ENCODE assay signal across 14 cellular contexts in genomic region chr7:98212532-98213041, GRCh38. TPM values are rescaled to one million over a fixed set of nuclear protein-coding genes. Genes with fewer than 3 reads are reported as not detected.
DNase-seq lines count a peak whose midpoint lies in the region; ATAC-seq and TF ChIP-seq lines count a peak whose summit lies in the region.
"Had no signal": no experiment of that assay in that cellular context is flagged by ENCODE, and none has a peak within 500 bp of the region (broad histone marks: within the 10 kb centered on the region; RNA-seq: fewer than 3 reads in every experiment).

No MANE protein-coding gene starts in this region.

- H3K27ac ChIP-seq in neural progenitor cell, result no peak overlapping the region
- H3K27ac ChIP-seq in aorta (ENCODE audit: low read depth in 1 of 2, low read length in 2 of 2), result no peak overlapping the region

- peaks cover 27% of the 10 kb centered on the region for H3K4me1 Mint-ChIP-seq in stimulated activated naive CD8-positive, alpha-beta T cell treated with anti-CD3 and anti-CD28 coated beads, Interleukin-15, amount 100 ng/mL, for 72 hours
- H3K4me1 Mint-ChIP-seq in neural progenitor cell, result peaks cover 4% of the 10 kb centered on the region

- H2AFZ ChIP-seq in neural progenitor cell (replicated peaks), result no peak overlapping the region

- no peak for TF ChIP-seq CTCF in neural progenitor cell (IDR thresholded peaks at IDR 0.05)

- peaks cover 14% of the 10 kb centered on the region for H3F3A ChIP-seq in neural progenitor cell (ENCODE audit: low read depth)

- no peak overlapping the region for H3K9ac ChIP-seq in neural progenitor cell

- H4K20me1 ChIP-seq in neural progenitor cell (ENCODE audit: low read depth), result no peaks in the 10 kb centered on the region

- no peaks in the 10 kb centered on the region for H3K9me3 Mint-ChIP-seq in stimulated activated naive CD8-positive, alpha-beta T cell treated with anti-CD3 and anti-CD28 coated beads, Interleukin-15, amount 100 ng/mL, for 72 hours
- no peaks in the 10 kb centered on the region for H3K9me3 Mint-ChIP-seq in neural progenitor cell
- H3K9me3 Mint-ChIP-seq: activated T-cell treated with anti-CD3 and anti-CD28 coated beads, Interleukin-2, amount 50 U/mL, for 72 hours had no signal

- H3K27me3 ChIP-seq in neural progenitor cell, result no peaks in the 10 kb centered on the region
- no peaks in the 10 kb centered on the region for H3K27me3 ChIP-seq in aorta (ENCODE audit: control insufficient read depth in 1 of 2, insufficient read depth in 2 of 2, low read length in 1 of 2)

- peak overlapping the region in 1 of 2 donors; percentile 39 for H3K4me3 Mint-ChIP-seq in stimulated activated naive CD8-positive, alpha-beta T cell treated with anti-CD3 and anti-CD28 coated beads, Interleukin-15, amount 100 ng/mL, for 72 hours
- no peak overlapping the region for H3K4me3 Mint-ChIP-seq in neural progenitor cell

- no peak overlapping the region for H3K4me3 ChIP-seq in neural progenitor cell
- no peak overlapping the region for H3K4me3 ChIP-seq in aorta (ENCODE audit: low read length in 2 of 2)

- WGBS in aorta, 2 donors, result 90 to 92% methylated on average over 29 to 30 of the region's 30 CpGs

- ATAC-seq in stimulated activated naive CD8-positive, alpha-beta T cell treated with anti-CD3 and anti-CD28 coated beads, Interleukin-15, amount 100 ng/mL, for 72 hours, result peak; percentile 18
- no peak for ATAC-seq in stimulated activated naive CD8-positive, alpha-beta T cell treated with anti-CD3 and anti-CD28 coated beads, Interleukin-15, Interleukin-2, amounts not matched to agents 100 U/mL and 50 U/mL, for 24 hours
- ATAC-seq in aorta (ENCODE audit: low FRiP score) (no peak), HG02678 (IDR thresholded peaks at IDR 0.05; ENCODE audit: unreplicated experiment) (no peak)
- ATAC-seq: activated T-cell treated with anti-CD3 and anti-CD28 coated beads, Interleukin-2, amount 50 U/mL, for 72 hours had no signal

- H3K27me3 Mint-ChIP-seq in stimulated activated naive CD8-positive, alpha-beta T cell treated with anti-CD3 and anti-CD28 coated beads, Interleukin-15, amount 100 ng/mL, for 72 hours, result no peaks in the 10 kb centered on the region
- no peaks in the 10 kb centered on the region for H3K27me3 Mint-ChIP-seq in neural progenitor cell (ENCODE audit: insufficient read depth, low read depth)

- no peaks in the 10 kb centered on the region for H3K36me3 ChIP-seq in neural progenitor cell
- H3K36me3 ChIP-seq in aorta (ENCODE audit: control insufficient read depth in 1 of 2, insufficient read depth in 2 of 2, low read length in 1 of 2), result peaks cover 0 to 3% of the 10 kb centered on the region in 2 donors

- no peaks in the 10 kb centered on the region for H3K79me2 ChIP-seq in neural progenitor cell (ENCODE audit: low read depth)

- intact Hi-C loops in aorta (cut with DNase I), result no loop called here

- H3K9me3 ChIP-seq in neural progenitor cell (ENCODE audit: low read depth) (no peaks in the 10 kb centered on the region), aorta (ENCODE audit: control insufficient read depth, low read length) (no peaks in the 10 kb centered on the region)

- no peak overlapping the region for H3K4me2 ChIP-seq in neural progenitor cell

- H3K27ac Mint-ChIP-seq in stimulated activated naive CD8-positive, alpha-beta T cell treated with anti-CD3 and anti-CD28 coated beads, Interleukin-15, amount 100 ng/mL, for 72 hours, result no peak overlapping the region
- no peak overlapping the region for H3K27ac Mint-ChIP-seq in neural progenitor cell
- H3K27ac Mint-ChIP-seq: activated T-cell treated with anti-CD3 and anti-CD28 coated beads, Interleukin-2, amount 50 U/mL, for 72 hours had no signal

- peaks cover 2% of the 10 kb centered on the region for H3K36me3 Mint-ChIP-seq in neural progenitor cell

- no peak for DNase-seq in stimulated activated naive CD8-positive, alpha-beta T cell treated with anti-CD3 and anti-CD28 coated beads, Interleukin-15, amount 100 ng/mL, for 72 hours
- DNase-seq in stimulated activated naive CD8-positive, alpha-beta T cell treated with anti-CD3 and anti-CD28 coated beads, Interleukin-15, Interleukin-2, amounts not matched to agents 100 U/mL and 50 U/mL, for 24 hours, result no peak
- DNase-seq in ecto neural progenitor cell (ENCODE audit: low spot score) (peak; percentile 46), neural progenitor cell (ENCODE audit: low spot score) (peak; percentile 22), aorta (peak; percentile 48 to 74), NCI-H526 (lab: John Stamatoyannopoulos, UW) (no peak), NCI-H774 (lab: John Stamatoyannopoulos, UW) (no peak)
- DNase-seq: activated CD4-positive, alpha-beta T cell treated with anti-CD3 and anti-CD28 coated beads, Interleukin-2, amount 50 U/mL, for 4 hours; activated T-cell treated with anti-CD3 and anti-CD28 coated beads, Interleukin-2, amount 50 U/mL, for 72 hours; hypothalamus; left colon; NCI-H1048; NCI-H526 treated with DMSO at 0.1 percent for 48 hours had no signal

- H3K4me1 ChIP-seq in neural progenitor cell (peaks cover under 1% of the 10 kb centered on the region), aorta (ENCODE audit: control insufficient read depth in 1 of 2, insufficient read depth in 2 of 2, low read length in 2 of 2) (no peaks in the 10 kb centered on the region)

RNA-seq across cellular contexts. Expression of gene BHLHA15, which starts 1.3 kb away (rescaled TPM):
- total RNA-seq in neural progenitor cell (ENCODE audit: low replicate concordance), result 0.69 and 4.8 TPM in 2 replicates
- total RNA-seq in aorta, result not detected
- polyA plus RNA-seq in aorta, result under 1 TPM in 1 of 2 donors, not detected in 1; 0.36 TPM

RNA-seq across cellular contexts. Expression of gene TECPR1, which starts 39.4 kb away (rescaled TPM):
- total RNA-seq in neural progenitor cell (ENCODE audit: low replicate concordance) (10.8 and 27.8 TPM in 2 replicates), aorta (10 to 100 TPM; 33.8 to 48.0 TPM)
- 10 to 100 TPM; 16.0 to 24.7 TPM for polyA plus RNA-seq in aorta

Comparison
In these comparisons a context has a peak if more than half of its experiments do, and no peak if none do; other contexts are left out.
1. DNase-seq: peak in ecto neural progenitor cell (single experiment), neural progenitor cell (single experiment) and aorta (2 of 2); none in stimulated activated naive CD8-positive, alpha-beta T cell treated with anti-CD3 and anti-CD28 coated beads, Interleukin-15, amount 100 ng/mL, for 72 hours (0 of 2), stimulated activated naive CD8-positive, alpha-beta T cell treated with anti-CD3 and anti-CD28 coated beads, Interleukin-15, Interleukin-2, amounts not matched to agents 100 U/mL and 50 U/mL, for 24 hours (single experiment), NCI-H526 (0 of 2) and NCI-H774 (single experiment).